13 cellular contexts compared by ENCODE assay signal in the genomic region with DNA sequence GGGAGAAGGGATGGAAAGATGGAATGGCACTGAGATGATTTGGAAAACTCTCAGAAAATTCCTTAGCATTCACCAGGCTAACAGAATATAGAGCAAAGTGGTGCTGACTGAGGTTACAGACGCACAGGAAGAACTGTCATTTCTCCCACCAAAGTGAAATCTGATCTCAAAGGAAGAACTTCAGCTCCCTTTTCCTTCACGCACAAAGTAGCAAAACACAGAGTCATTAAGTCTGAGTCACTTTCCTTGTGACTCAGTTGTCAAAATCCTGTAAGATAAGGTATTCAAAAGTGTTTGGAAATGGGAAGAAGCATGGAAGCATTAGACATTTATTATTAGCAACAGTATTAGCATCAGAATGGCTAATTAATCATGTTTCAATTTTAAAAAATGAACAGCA. TPM values are rescaled to one million over a fixed set of nuclear protein-coding genes. Genes with fewer than 3 reads are reported as not detected.
DNase-seq lines count a peak whose midpoint lies in the region; ATAC-seq, FAIRE-seq and TF ChIP-seq lines count a peak whose summit lies in the region.
"Had no signal": no experiment of that assay in that cellular context is flagged by ENCODE, and none has a peak within 500 bp of the region (broad histone marks: within the 10 kb centered on the region; RNA-seq: fewer than 3 reads in every experiment).

No MANE protein-coding gene starts in this region.

- no peak overlapping the region for H3K27ac Mint-ChIP-seq in natural killer cell
- H3K27ac Mint-ChIP-seq: CD4-positive, alpha-beta memory T cell had no signal

- no peaks in the 10 kb centered on the region for H3K4me1 Mint-ChIP-seq in natural killer cell
- H3K4me1 Mint-ChIP-seq: CD4-positive, alpha-beta memory T cell had no signal

- H3K27me3 Mint-ChIP-seq in natural killer cell (ENCODE audit: low read depth in 2 of 2), result no peaks in the 10 kb centered on the region
- H3K27me3 Mint-ChIP-seq: CD4-positive, alpha-beta memory T cell had no signal

- TF ChIP-seq CTCF in AG04449 (IDR thresholded peaks at IDR 0.05; ENCODE audit: insufficient read depth, low read length, missing control alignments) (no peak), cardiac fibroblast (IDR thresholded peaks at IDR 0.05; ENCODE audit: low read depth, low read length) (no peak), natural killer cell (IDR thresholded peaks at IDR 0.05) (no peak)

- POLR2A ChIA-PET in AG04449 (lab: Yijun Ruan, JAX), result interaction anchor here (1.0 kb wide), 1 partner anchor 12 kb away, joined by 4 read pairs; a partner anchor contains a TSS

- H3K4me3 Mint-ChIP-seq in natural killer cell, result no peak overlapping the region
- H3K4me3 Mint-ChIP-seq: CD4-positive, alpha-beta memory T cell had no signal

- no peaks in the 10 kb centered on the region for H3K36me3 Mint-ChIP-seq in natural killer cell
- H3K36me3 Mint-ChIP-seq: CD4-positive, alpha-beta memory T cell had no signal

- H3K4me3 ChIP-seq in AG04449 (ENCODE audit: low read depth, low read length) (no peak overlapping the region), cardiac fibroblast (replicated peaks in 1 of 2; ENCODE audit: low read depth in 2 of 2, low read length in 2 of 2) (no peak overlapping the region)

- CTCF ChIA-PET in AG04449 (lab: Yijun Ruan, JAX), result interaction anchor here (0.9 to 1.0 kb wide), 2 partner anchors 9 to 28 kb away, joined by 3 to 4 read pairs; no protein-coding TSS in a partner anchor

- peaks cover 6% of the 10 kb centered on the region in 2 donors for H3K9me3 Mint-ChIP-seq in natural killer cell

- peak; percentile 71 for DNase-seq in AG04449 (ENCODE audit: low read depth, low spot score)
- DNase-seq in HTR-8/SVneo (ENCODE audit: insufficient read length, low spot score), result peak; percentile 25
- DNase-seq in cardiac fibroblast (ENCODE audit: low read depth in 2 of 2), result peak; percentile 91 to 94
- DNase-seq in lung microvascular endothelial cell (ENCODE audit: low read depth in 2 of 2), result peak; percentile 51 to 98
- no peak for DNase-seq in COR-L47 (lab: John Stamatoyannopoulos, UW)
- no peak for DNase-seq in COLO668 (lab: John Stamatoyannopoulos, UW; ENCODE audit: unreplicated experiment)
- no peak for DNase-seq in natural killer cell
- DNase-seq: activated T-cell treated with anti-CD3 and anti-CD28 coated beads, Interleukin-2, amount 50 U/mL, for 1 hour; CD4-positive, alpha-beta memory T cell; T1000 had no signal

- intact Hi-C loops in natural killer cell (cut with micrococcal nuclease), result no loop called here

- FAIRE-seq in HTR-8/SVneo (lab: Jason Lieb, UNC), result no peak
- FAIRE-seq: endometrium had no signal

- no peak for ATAC-seq in natural killer cell
- no peak for ATAC-seq in HG03469 (IDR thresholded peaks at IDR 0.05; ENCODE audit: unreplicated experiment)

RNA-seq across cellular contexts. Expression of a gene that starts 11.7 kb away (rescaled TPM):
- total RNA-seq in lung microvascular endothelial cell (55.8 and 112 TPM in 2 replicates), natural killer cell (not detected)
- total RNA-seq: CD4-positive, alpha-beta memory T cell; HT-29 had no signal

Comparison
In these comparisons a context has a peak if more than half of its experiments do, and no peak if none do; other contexts are left out.
1. DNase-seq: peak in AG04449 (single experiment), HTR-8/SVneo (single experiment), cardiac fibroblast (2 of 2) and lung microvascular endothelial cell (2 of 2); none in COR-L47 (single experiment), COLO668 (single experiment) and natural killer cell (single experiment).
2. RNA of a gene that starts 11.7 kb away (total RNA-seq): 55.8 to 112 TPM in lung microvascular endothelial cell; not detected in natural killer cell; every median in the first group is over 10 times any median in the second.